Comparison of ENCODE assay signal across 17 cellular contexts in genomic region chr10:96267234-96267705, GRCh38. TPM values are rescaled to one million over a fixed set of nuclear protein-coding genes. Genes with fewer than 3 reads are reported as not detected.
DNase-seq lines count a peak whose midpoint lies in the region; ATAC-seq and TF ChIP-seq lines count a peak whose summit lies in the region.
"Had no signal": no experiment of that assay in that cellular context is flagged by ENCODE, and none has a peak within 500 bp of the region (broad histone marks: within the 10 kb centered on the region; RNA-seq: fewer than 3 reads in every experiment).

No MANE protein-coding gene starts in this region.

- TF ChIP-seq POLR2A in tibial nerve (IDR thresholded peaks at IDR 0.05) = no peak

- WGBS in tibial nerve, 2 donors = 78 to 83% methylated on average over 4 of the region's 4 CpGs

- peak overlapping the region; percentile 77 to 99 (median 94) for H3K27ac Mint-ChIP-seq in naive B cell
- H3K27ac Mint-ChIP-seq in effector memory CD8-positive, alpha-beta T cell = peak overlapping the region in 1 of 2 donors; percentile 68
- H3K27ac Mint-ChIP-seq: T-helper 17 cell had no signal

- H3K9me3 ChIP-seq in Karpas-422 (ENCODE audit: low read length) (no peaks in the 10 kb centered on the region), tibial nerve (no peaks in the 10 kb centered on the region)
- H3K9me3 ChIP-seq: ascending aorta, BE2C, testis had no signal

- no peaks in the 10 kb centered on the region for H3K9me3 Mint-ChIP-seq in naive B cell
- H3K9me3 Mint-ChIP-seq in effector memory CD8-positive, alpha-beta T cell = no peaks in the 10 kb centered on the region

- peak overlapping the region; percentile 33 for H3K4me3 ChIP-seq in GM12875 (ENCODE audit: low read depth, low read length)
- H3K4me3 ChIP-seq in Karpas-422 (ENCODE audit: low read length) = peak overlapping the region; percentile 96
- no peak overlapping the region for H3K4me3 ChIP-seq in epithelial cell of esophagus (ENCODE audit: low read length)
- H3K4me3 ChIP-seq in tibial nerve = peak overlapping the region in 1 of 4 donors; percentile 1
- H3K4me3 ChIP-seq: ascending aorta, testis had no signal

- no peak for TF ChIP-seq CTCF in GM12875 (IDR thresholded peaks at IDR 0.05; ENCODE audit: borderline replicate concordance, insufficient read depth, low read depth, low read length)
- no peak for TF ChIP-seq CTCF in epithelial cell of esophagus (IDR thresholded peaks at IDR 0.05; ENCODE audit: insufficient read depth, low read depth, low read length, missing control alignments)
- no peak for TF ChIP-seq CTCF in tibial nerve (IDR thresholded peaks at IDR 0.05)

- H2AFZ ChIP-seq in Karpas-422 (ENCODE audit: low read length) = no peak overlapping the region

- peaks cover 45% of the 10 kb centered on the region for H3K36me3 ChIP-seq in Karpas-422 (ENCODE audit: insufficient read depth, low read length)
- H3K36me3 ChIP-seq in tibial nerve = no peaks in the 10 kb centered on the region
- H3K36me3 ChIP-seq: ascending aorta, BE2C had no signal

- H3K4me1 ChIP-seq in Karpas-422 (ENCODE audit: low read length) = peaks cover 80% of the 10 kb centered on the region
- H3K4me1 ChIP-seq in tibial nerve = peaks cover 0 to 15% (median 1%) of the 10 kb centered on the region in 4 donors
- H3K4me1 ChIP-seq: BE2C, testis had no signal

- H3K27me3 ChIP-seq in Karpas-422 (ENCODE audit: low read length) = no peaks in the 10 kb centered on the region
- no peaks in the 10 kb centered on the region for H3K27me3 ChIP-seq in tibial nerve
- H3K27me3 ChIP-seq: ascending aorta, BE2C, testis had no signal

- H3K4me2 ChIP-seq in Karpas-422 (ENCODE audit: low read depth, low read length, poor library complexity, severe bottlenecking) = peak overlapping the region; percentile 84

- no peak for TF ChIP-seq EP300 in tibial nerve (IDR thresholded peaks at IDR 0.05)

- no peaks in the 10 kb centered on the region for H3K9me2 ChIP-seq in Karpas-422 (replicated peaks; ENCODE audit: insufficient read depth, low read length)

- H3K9ac ChIP-seq in Karpas-422 (ENCODE audit: low read length) = peak overlapping the region; percentile 32; the same call in 1 of the 2 replicates

- peaks cover 20% of the 10 kb centered on the region for H4K20me1 ChIP-seq in Karpas-422 (ENCODE audit: insufficient read depth, low read depth, low read length)

- no peaks in the 10 kb centered on the region for H3K27me3 Mint-ChIP-seq in naive B cell
- H3K27me3 Mint-ChIP-seq in effector memory CD8-positive, alpha-beta T cell = peaks cover 65 to 72% of the 10 kb centered on the region in 2 donors

- H3K27ac ChIP-seq in Karpas-422 (ENCODE audit: low read length) (peak overlapping the region; percentile 100), tibial nerve (peak overlapping the region in 2 of 4 donors; percentile 8 to 21)
- H3K27ac ChIP-seq: ascending aorta, testis had no signal

- DNase-seq in Karpas-422 = no peak
- peak; percentile 87 for DNase-seq in epithelial cell of esophagus (ENCODE audit: low read depth)
- no peak for DNase-seq in naive B cell
- no peak for DNase-seq in effector memory CD8-positive, alpha-beta T cell
- DNase-seq in ureter (ENCODE audit: low spot score) = no peak
- no peak for DNase-seq in tibial nerve (ENCODE audit: low spot score in 2 of 2)
- DNase-seq: activated CD8-positive, alpha-beta memory T cell treated with anti-CD3 and anti-CD28 coated beads, Interleukin-2, amount 50 U/mL, for 4 hours; BE2C; NCI-H1048; stimulated activated CD4-positive, alpha-beta T cell treated with anti-CD3 and anti-CD28 coated beads, Interleukin-2, amount 100 ng/mL, for 48 hours; T-helper 17 cell; testis had no signal

- no peak for ATAC-seq in naive B cell (ENCODE audit: low read depth in 2 of 2)
- ATAC-seq in effector memory CD8-positive, alpha-beta T cell (replicated peaks) = no peak
- ATAC-seq: T-helper 17 cell had no signal

- H3K79me2 ChIP-seq in Karpas-422 (ENCODE audit: low read length) = peaks cover 93% of the 10 kb centered on the region

- peaks cover 70 to 81% (median 74%) of the 10 kb centered on the region in 3 donors for H3K4me1 Mint-ChIP-seq in naive B cell
- H3K4me1 Mint-ChIP-seq in effector memory CD8-positive, alpha-beta T cell (ENCODE audit: low read depth in 2 of 2) = no peaks in the 10 kb centered on the region

- peak overlapping the region; percentile 88 to 100 (median 96) for H3K4me3 Mint-ChIP-seq in naive B cell
- H3K4me3 Mint-ChIP-seq in effector memory CD8-positive, alpha-beta T cell = no peak overlapping the region
- H3K4me3 Mint-ChIP-seq: T-helper 17 cell had no signal

- peaks cover 43 to 49% of the 10 kb centered on the region in 2 donors for H3K36me3 Mint-ChIP-seq in naive B cell
- no peaks in the 10 kb centered on the region for H3K36me3 Mint-ChIP-seq in effector memory CD8-positive, alpha-beta T cell (ENCODE audit: insufficient read depth)

RNA-seq across cellular contexts. Expression of gene BLNK, which starts 4.1 kb away (rescaled TPM):
- total RNA-seq in Karpas-422 (2014; rRNA removed; shearing (Covaris generic); ENCODE audit: low replicate concordance) = 51.7 and 99.1 TPM in 2 replicates
- polyA plus RNA-seq in naive B cell (ENCODE audit: low read depth in 6 of 6) = 100 to 1,000 TPM; 152 to 280 (median 196) TPM
- total RNA-seq in ureter (56.4 TPM), tibial nerve (10 to 100 TPM in 2 of 4 donors, 1 to 10 TPM in 1, under 1 TPM in 1; 0.59 to 16.4 (median 6.4) TPM)
- total RNA-seq: ascending aorta had no signal

RNA-seq across cellular contexts. Expression of gene DNTT, which starts 37.0 kb away (rescaled TPM):
- not detected in 2 replicates for total RNA-seq in Karpas-422 (2014; rRNA removed; shearing (Covaris generic); ENCODE audit: low replicate concordance)
- polyA plus RNA-seq in naive B cell (ENCODE audit: low read depth in 6 of 6) = under 1 TPM in 1 of 6 donors, not detected in 5; 0.21 TPM
- total RNA-seq in ureter = not detected
- total RNA-seq in tibial nerve = not detected
- total RNA-seq: ascending aorta, epithelial cell of proximal tubule, mucosa of gallbladder, osteoblast, T-helper 17 cell had no signal

Comparison
In these comparisons a context has a peak if more than half of its experiments do, and no peak if none do; other contexts are left out.
1. H3K4me3 Mint-ChIP-seq: peak in naive B cell (8 of 8); none in effector memory CD8-positive, alpha-beta T cell (0 of 2).